In the genomic region with DNA sequence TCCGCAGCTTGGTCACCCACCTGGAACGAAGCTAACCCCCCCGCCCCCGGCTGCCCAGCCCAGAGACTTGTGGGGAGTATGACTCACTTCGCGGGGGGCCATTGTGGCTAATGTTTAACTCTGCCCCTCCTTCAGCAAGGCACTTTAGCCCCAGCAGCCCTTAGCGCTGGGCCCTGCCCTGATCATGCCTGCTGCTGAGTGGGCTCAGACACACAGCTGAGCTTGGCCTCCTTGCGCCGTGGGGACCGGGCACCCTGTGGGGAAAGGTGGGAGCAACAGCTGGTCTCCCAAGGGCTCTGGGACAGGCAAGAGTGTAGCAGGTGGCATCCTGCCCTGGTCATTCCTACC, we compare ENCODE assay signal across 1 cellular context.
TF ChIP-seq lines count a peak whose summit lies in the region.

No MANE protein-coding gene starts in this region.

TF ChIP-seq in HepG2, 621 proteins besides CTCF, POLR2A, EP300 and RAD21 (continued from another document):
- TF ChIP-seq, protein P1, sequence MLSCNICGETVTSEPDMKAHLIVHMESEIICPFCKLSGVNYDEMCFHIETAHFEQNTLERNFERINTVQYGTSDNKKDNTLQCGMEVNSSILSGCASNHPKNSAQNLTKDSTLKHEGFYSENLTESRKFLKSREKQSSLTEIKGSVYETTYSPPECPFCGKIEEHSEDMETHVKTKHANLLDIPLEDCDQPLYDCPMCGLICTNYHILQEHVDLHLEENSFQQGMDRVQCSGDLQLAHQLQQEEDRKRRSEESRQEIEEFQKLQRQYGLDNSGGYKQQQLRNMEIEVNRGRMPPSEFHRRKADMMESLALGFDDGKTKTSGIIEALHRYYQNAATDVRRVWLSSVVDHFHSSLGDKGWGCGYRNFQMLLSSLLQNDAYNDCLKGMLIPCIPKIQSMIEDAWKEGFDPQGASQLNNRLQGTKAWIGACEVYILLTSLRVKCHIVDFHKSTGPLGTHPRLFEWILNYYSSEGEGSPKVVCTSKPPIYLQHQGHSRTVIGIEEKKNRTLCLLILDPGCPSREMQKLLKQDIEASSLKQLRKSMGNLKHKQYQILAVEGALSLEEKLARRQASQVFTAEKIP (CRISPR knock-in tag; IDR thresholded peaks at IDR 0.05; ENCODE audit: borderline replicate concordance), result no peak
- TF ChIP-seq ZMYM3 (CRISPR knock-in tag; IDR thresholded peaks at IDR 0.05), result peak; percentile 10; the same call in 1 of the 2 replicates
- TF ChIP-seq POLR2AphosphoS2 (IDR thresholded peaks at IDR 0.05; ENCODE audit: low read depth, low read length), result no peak
- peak; percentile 21; the same call in 1 of the 2 replicates for TF ChIP-seq DMAP1 (CRISPR knock-in tag; IDR thresholded peaks at IDR 0.05)
- TF ChIP-seq ZFP36L1 (CRISPR knock-in tag; IDR thresholded peaks at IDR 0.05), result no peak; the same call in 1 of the 2 replicates
